Comparison of ENCODE assay signal across 9 cellular contexts in the genomic region with DNA sequence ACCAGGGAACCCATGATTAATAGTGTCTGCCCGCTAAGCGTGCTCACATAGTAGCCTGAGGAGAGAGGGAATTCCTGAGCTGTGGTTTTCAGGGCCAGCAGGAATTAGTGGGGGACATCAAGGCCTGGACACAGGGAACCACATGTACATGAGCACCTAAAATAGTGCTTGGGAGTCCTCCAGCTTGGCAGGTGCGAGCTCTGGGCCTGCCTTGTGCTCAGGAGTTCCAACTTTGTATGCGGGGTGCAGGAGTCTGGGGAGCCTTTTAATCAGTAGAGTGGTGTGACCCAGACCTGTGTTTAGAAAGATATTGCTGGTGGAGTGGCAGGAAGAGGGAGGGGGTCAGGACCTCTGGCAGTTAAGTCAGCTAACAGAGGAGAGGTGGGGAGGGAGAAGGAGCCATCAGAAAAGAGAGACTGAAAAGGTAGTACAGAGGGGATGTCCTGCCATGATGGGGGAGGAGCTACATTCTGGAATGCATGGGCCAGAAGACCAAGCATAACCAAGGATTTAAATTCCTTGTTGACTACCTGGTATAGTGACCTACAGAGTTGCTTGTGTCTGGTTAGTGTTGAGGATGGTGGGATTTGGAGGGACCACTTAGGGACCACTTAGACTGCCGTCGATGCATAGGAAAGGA. TPM values are rescaled to one million over a fixed set of nuclear protein-coding genes. Genes with fewer than 3 reads are reported as not detected.
DNase-seq lines count a peak whose midpoint lies in the region; ATAC-seq lines count a peak whose summit lies in the region.
"Had no signal": no experiment of that assay in that cellular context is flagged by ENCODE, and none has a peak within 500 bp of the region (broad histone marks: within the 10 kb centered on the region; RNA-seq: fewer than 3 reads in every experiment).

No MANE protein-coding gene starts in this region.

- H3K9ac ChIP-seq in iPS-15b (ENCODE audit: low read depth, low read length) = peak overlapping the region; percentile 47

- peaks cover 15% of the 10 kb centered on the region for H3K4me1 ChIP-seq in iPS-15b (ENCODE audit: control insufficient read depth, insufficient read depth, low read length)

- no peaks in the 10 kb centered on the region for H3K9me3 Mint-ChIP-seq in activated T-helper 17 cell treated with anti-CD3 and anti-CD28 coated beads, Interleukin-2, amount 50 U/mL, for 72 hours
- H3K9me3 Mint-ChIP-seq in stimulated activated effector memory CD8-positive, alpha-beta T cell treated with anti-CD3 and anti-CD28 coated beads, Interleukin-12 subunit alpha, Interleukin-12 subunit beta, amount 100 ng/mL, for 72 hours = no peaks in the 10 kb centered on the region

- ATAC-seq in activated T-helper 17 cell treated with anti-CD3 and anti-CD28 coated beads, Interleukin-2, amount 50 U/mL, for 72 hours (replicated peaks) = no peak
- no peak for ATAC-seq in stimulated activated effector memory CD8-positive, alpha-beta T cell treated with anti-CD3 and anti-CD28 coated beads, Interleukin-12 subunit alpha, Interleukin-12 subunit beta, amount 100 ng/mL, for 72 hours

- no peaks in the 10 kb centered on the region for H3K36me3 ChIP-seq in iPS-15b (ENCODE audit: control insufficient read depth, insufficient read depth, low read length)

- DNase-seq in HuH-7.5 (ENCODE audit: low spot score) (peak; percentile 9), DMS114 treated with DMSO at 0.1 percent for 48 hours (lab: John Stamatoyannopoulos, UW; ENCODE audit: unreplicated experiment) (no peak), NCI-H2171 treated with DMSO at 0.1 percent for 48 hours (lab: John Stamatoyannopoulos, UW) (no peak), mucosa of gallbladder (ENCODE audit: low spot score) (no peak)
- no peak for DNase-seq in stimulated activated effector memory CD8-positive, alpha-beta T cell treated with anti-CD3 and anti-CD28 coated beads, Interleukin-12 subunit alpha, Interleukin-12 subunit beta, amount 100 ng/mL, for 72 hours (ENCODE audit: low spot score in 2 of 2)
- DNase-seq: activated naive CD4-positive, alpha-beta T cell; retina had no signal

- H3K27me3 ChIP-seq in iPS-15b (ENCODE audit: control insufficient read depth, insufficient read depth, low read length) = no peaks in the 10 kb centered on the region

- peak overlapping the region; percentile 97 for H3K4me3 Mint-ChIP-seq in activated T-helper 17 cell treated with anti-CD3 and anti-CD28 coated beads, Interleukin-2, amount 50 U/mL, for 72 hours
- H3K4me3 Mint-ChIP-seq in stimulated activated effector memory CD8-positive, alpha-beta T cell treated with anti-CD3 and anti-CD28 coated beads, Interleukin-12 subunit alpha, Interleukin-12 subunit beta, amount 100 ng/mL, for 72 hours = peak overlapping the region; percentile 83

- H3K4me1 Mint-ChIP-seq in activated T-helper 17 cell treated with anti-CD3 and anti-CD28 coated beads, Interleukin-2, amount 50 U/mL, for 72 hours = peaks cover 26% of the 10 kb centered on the region
- peaks cover 32% of the 10 kb centered on the region for H3K4me1 Mint-ChIP-seq in stimulated activated effector memory CD8-positive, alpha-beta T cell treated with anti-CD3 and anti-CD28 coated beads, Interleukin-12 subunit alpha, Interleukin-12 subunit beta, amount 100 ng/mL, for 72 hours

- H3K27ac Mint-ChIP-seq in activated T-helper 17 cell treated with anti-CD3 and anti-CD28 coated beads, Interleukin-2, amount 50 U/mL, for 72 hours = peak overlapping the region; percentile 91
- peak overlapping the region; percentile 86 for H3K27ac Mint-ChIP-seq in stimulated activated effector memory CD8-positive, alpha-beta T cell treated with anti-CD3 and anti-CD28 coated beads, Interleukin-12 subunit alpha, Interleukin-12 subunit beta, amount 100 ng/mL, for 72 hours

- H3K27me3 Mint-ChIP-seq in activated T-helper 17 cell treated with anti-CD3 and anti-CD28 coated beads, Interleukin-2, amount 50 U/mL, for 72 hours = no peaks in the 10 kb centered on the region

- peak overlapping the region; percentile 91 for H3K4me3 ChIP-seq in iPS-15b (ENCODE audit: low read depth, low read length)

- peaks cover 16% of the 10 kb centered on the region for H3K36me3 Mint-ChIP-seq in activated T-helper 17 cell treated with anti-CD3 and anti-CD28 coated beads, Interleukin-2, amount 50 U/mL, for 72 hours (ENCODE audit: low read depth)
- H3K36me3 Mint-ChIP-seq in stimulated activated effector memory CD8-positive, alpha-beta T cell treated with anti-CD3 and anti-CD28 coated beads, Interleukin-12 subunit alpha, Interleukin-12 subunit beta, amount 100 ng/mL, for 72 hours = peaks cover 12% of the 10 kb centered on the region

- no peaks in the 10 kb centered on the region for H3K9me3 ChIP-seq in iPS-15b (ENCODE audit: control insufficient read depth, insufficient read depth, low read length)

RNA-seq across cellular contexts. Expression of a gene that starts 1.9 kb away (rescaled TPM):
- 10 to 100 TPM in 1 of 2 donors, 1 to 10 TPM in 1; 7.0 to 12.3 TPM for total RNA-seq in activated T-helper 17 cell treated with anti-CD3 and anti-CD28 coated beads, Interleukin-2, amount 50 U/mL, for 72 hours
- total RNA-seq in mucosa of gallbladder = 139 TPM

RNA-seq across cellular contexts. Expression of a gene that starts 42.9 kb away (rescaled TPM):
- 10 to 100 TPM in 1 of 2 donors, 1 to 10 TPM in 1; 6.7 to 11.6 TPM for total RNA-seq in activated T-helper 17 cell treated with anti-CD3 and anti-CD28 coated beads, Interleukin-2, amount 50 U/mL, for 72 hours
- 27.8 TPM for total RNA-seq in mucosa of gallbladder

RNA-seq across cellular contexts. Expression of a gene that starts 49.7 kb away (rescaled TPM):
- 1 to 10 TPM; 1.9 to 2.5 TPM for total RNA-seq in activated T-helper 17 cell treated with anti-CD3 and anti-CD28 coated beads, Interleukin-2, amount 50 U/mL, for 72 hours
- total RNA-seq in mucosa of gallbladder = 20.7 TPM

RNA-seq across cellular contexts. Expression of a gene that starts 59.8 kb away (rescaled TPM):
- 10 to 100 TPM; 14.3 to 18.0 TPM for total RNA-seq in activated T-helper 17 cell treated with anti-CD3 and anti-CD28 coated beads, Interleukin-2, amount 50 U/mL, for 72 hours
- total RNA-seq in mucosa of gallbladder = 57.6 TPM

Comparison
In these comparisons a context has a peak if more than half of its experiments do, and no peak if none do; other contexts are left out.
1. RNA of a gene that starts 1.9 kb away (total RNA-seq): 139 TPM in mucosa of gallbladder (single experiment); 7.0 to 12.3 TPM in activated T-helper 17 cell treated with anti-CD3 and anti-CD28 coated beads, Interleukin-2, amount 50 U/mL, for 72 hours; every median in the first group is over 10 times any median in the second.